Comparison of ENCODE assay signal across 18 cellular contexts in genomic region chr18:11750581-11751304, GRCh38.
A peak's percentile ranks its signal among the peaks of the same experiment; 100 is the strongest.
DNase-seq lines count a peak whose midpoint lies in the region; ATAC-seq and TF ChIP-seq lines count a peak whose summit lies in the region.
"Had no signal": no experiment of that assay in that cellular context is flagged by ENCODE, and none has a peak within 500 bp of the region (broad histone marks: within the 10 kb centered on the region; RNA-seq: fewer than 3 reads in every experiment).

No MANE protein-coding gene starts in this region.

- 0 out of 2 replicates have a peak, but pooled peaks cover 3% of the 10 kb centered on the region for H3F3A ChIP-seq in GM23338 (replicated peaks; ENCODE audit: low read depth)

- 91% methylated on average over 27 of the region's 32 CpGs for WGBS in hepatocyte (ENCODE audit: low lambda C conversion rate, missing lambda C conversion rate)

- H3K36me3 Mint-ChIP-seq in GM23338 (ENCODE audit: low read depth) (peaks cover 5% of the 10 kb centered on the region; the same call in 2 of the 3 replicates), neural crest cell (ENCODE audit: low read depth) (peaks cover 3% of the 10 kb centered on the region)
- no peaks in the 10 kb centered on the region for H3K36me3 Mint-ChIP-seq in activated T-helper 17 cell treated with anti-CD3 and anti-CD28 coated beads, Interleukin-2, amount 50 U/mL, for 72 hours (ENCODE audit: low read depth)

- H3K4me1 Mint-ChIP-seq in GM23338 = peaks cover 13% of the 10 kb centered on the region
- H3K4me1 Mint-ChIP-seq in activated T-helper 17 cell treated with anti-CD3 and anti-CD28 coated beads, Interleukin-2, amount 50 U/mL, for 72 hours = peaks cover 4% of the 10 kb centered on the region
- H3K4me1 Mint-ChIP-seq in neural crest cell = peaks cover 23% of the 10 kb centered on the region

- H3K4me1 ChIP-seq in GM23338 (ENCODE audit: insufficient read depth) (peaks cover 6% of the 10 kb centered on the region; the same call in 1 of the 2 replicates), hepatocyte (ENCODE audit: insufficient read depth) (no peaks in the 10 kb centered on the region)

- H3K36me3 ChIP-seq in GM23338 (ENCODE audit: insufficient read depth) (no peaks in the 10 kb centered on the region; the same call in 1 of the 2 replicates), hepatocyte (replicated peaks; ENCODE audit: insufficient read depth, low read depth) (no peaks in the 10 kb centered on the region)
- H3K36me3 ChIP-seq: right atrium auricular region, thoracic aorta had no signal

- no peaks in the 10 kb centered on the region for H3K9me3 ChIP-seq in hepatocyte (ENCODE audit: low read depth)
- H3K9me3 ChIP-seq: right atrium auricular region, thoracic aorta had no signal

- H4K20me1 ChIP-seq in GM23338 (replicated peaks; ENCODE audit: insufficient read depth) (no peaks in the 10 kb centered on the region), hepatocyte (ENCODE audit: insufficient read depth, poor library complexity, severe bottlenecking) (no peaks in the 10 kb centered on the region)

- TF ChIP-seq CTCF in GM23338 (conservative IDR thresholded peaks at IDR 0.05; ENCODE audit: low read depth in 2 of 2) = 0 out of 4 replicates have a peak, but pooled peaks of 1 of the 2 experiments have one; percentile 6
- no peak for TF ChIP-seq CTCF in hepatocyte (IDR thresholded peaks at IDR 0.05; ENCODE audit: poor library complexity)
- TF ChIP-seq CTCF in neural crest cell (conservative IDR thresholded peaks at IDR 0.05) = no peak
- TF ChIP-seq CTCF in GM10248 (IDR thresholded peaks at IDR 0.05; ENCODE audit: control extremely low read depth, extremely low read depth, low read depth, missing control alignments) = no peak

- H3K4me2 ChIP-seq in GM23338 (peak overlapping the region; percentile 88), hepatocyte (peak overlapping the region; percentile 83)

- peak overlapping the region; percentile 73 for H3K4me3 ChIP-seq in GM23338
- no peak overlapping the region for H3K4me3 ChIP-seq in hepatocyte

- H3K79me2 ChIP-seq in GM23338 (replicated peaks; ENCODE audit: insufficient read depth) (no peaks in the 10 kb centered on the region), hepatocyte (no peaks in the 10 kb centered on the region)

- CTCF ChIA-PET in GM10248 (lab: Yijun Ruan, JAX) = interaction anchor here (1.4 kb wide), 1 partner anchor 10 kb away, joined by 3 read pairs; no protein-coding TSS in a partner anchor

- H3K27ac Mint-ChIP-seq in GM23338 (no peak overlapping the region), neural crest cell (ENCODE audit: unreplicated experiment) (no peak overlapping the region)
- H3K27ac Mint-ChIP-seq in activated T-helper 17 cell treated with anti-CD3 and anti-CD28 coated beads, Interleukin-2, amount 50 U/mL, for 72 hours = no peak overlapping the region
- H3K27ac Mint-ChIP-seq: activated CD4-positive, alpha-beta T cell treated with anti-CD3 and anti-CD28 coated beads, Interleukin-2, amount 10 ng/mL, durations not matched to agents 24 days and 14 days had no signal

- peaks cover 42% of the 10 kb centered on the region for H3K27me3 ChIP-seq in GM23338 (ENCODE audit: insufficient read depth)
- H3K27me3 ChIP-seq in hepatocyte = peaks cover 42% of the 10 kb centered on the region

- H3K27me3 Mint-ChIP-seq in GM23338 (ENCODE audit: insufficient read depth, low read depth, poor library complexity) (peaks cover 34% of the 10 kb centered on the region), neural crest cell (ENCODE audit: low read depth) (peaks cover 48% of the 10 kb centered on the region)
- H3K27me3 Mint-ChIP-seq in activated T-helper 17 cell treated with anti-CD3 and anti-CD28 coated beads, Interleukin-2, amount 50 U/mL, for 72 hours = peaks cover 47% of the 10 kb centered on the region

- peaks cover 4% of the 10 kb centered on the region; the same call in 1 of the 3 replicates for H3K9me3 Mint-ChIP-seq in GM23338
- H3K9me3 Mint-ChIP-seq in activated T-helper 17 cell treated with anti-CD3 and anti-CD28 coated beads, Interleukin-2, amount 50 U/mL, for 72 hours = no peaks in the 10 kb centered on the region
- no peaks in the 10 kb centered on the region for H3K9me3 Mint-ChIP-seq in neural crest cell
- H3K9me3 Mint-ChIP-seq: activated CD4-positive, alpha-beta T cell treated with anti-CD3 and anti-CD28 coated beads, Interleukin-2, amount 10 ng/mL, durations not matched to agents 24 days and 14 days had no signal

- H3K27ac ChIP-seq in GM23338 (ENCODE audit: low read depth) = no peak overlapping the region
- H3K27ac ChIP-seq in hepatocyte = no peak overlapping the region
- H3K27ac ChIP-seq: right atrium auricular region, RWPE1, thoracic aorta had no signal

- ATAC-seq in GM23338 (no peak; the same call in 2 of the 3 replicates), HG03354 (IDR thresholded peaks at IDR 0.05; ENCODE audit: poor library complexity, severe bottlenecking, unreplicated experiment) (no peak), HG03097 (IDR thresholded peaks at IDR 0.05; ENCODE audit: low FRiP score, unreplicated experiment) (no peak)
- ATAC-seq in activated T-helper 17 cell treated with anti-CD3 and anti-CD28 coated beads, Interleukin-2, amount 50 U/mL, for 72 hours (replicated peaks) = no peak

- no peak for DNase-seq in GM23338 (ENCODE audit: low spot score)
- no peak for DNase-seq in hepatocyte (ENCODE audit: low spot score)
- no peak for DNase-seq in neural crest cell (ENCODE audit: low read depth, low spot score)
- DNase-seq in NCI-H128 (lab: John Stamatoyannopoulos, UW; ENCODE audit: unreplicated experiment) = no peak
- DNase-seq in GM10248 (ENCODE audit: extremely low spot score) = no peak
- DNase-seq: activated CD4-positive, alpha-beta T cell treated with anti-CD3 and anti-CD28 coated beads, Interleukin-2, amount 10 ng/mL, durations not matched to agents 24 days and 14 days; CD8-positive, alpha-beta memory T cell; DMS79; foreskin fibroblast; Karpas-422; left cardiac atrium; stimulated activated CD4-positive, alpha-beta T cell treated with anti-CD3 and anti-CD28 coated beads, Interleukin-12 subunit alpha, Interleukin-12 subunit beta, amount 100 ng/mL, for 4 hours had no signal

- H3K4me3 Mint-ChIP-seq in GM23338 (peak overlapping the region; percentile 72), neural crest cell (peak overlapping the region; percentile 81)
- H3K4me3 Mint-ChIP-seq in activated T-helper 17 cell treated with anti-CD3 and anti-CD28 coated beads, Interleukin-2, amount 50 U/mL, for 72 hours = peak overlapping the region; percentile 20

- POLR2A ChIA-PET in GM10248 (lab: Yijun Ruan, JAX) = no interaction called here

- H3K9me2 ChIP-seq in GM23338 (ENCODE audit: insufficient read depth) (no peaks in the 10 kb centered on the region), hepatocyte (replicated peaks; ENCODE audit: insufficient read depth) (no peaks in the 10 kb centered on the region)

- H2AFZ ChIP-seq in GM23338 (peak overlapping the region; percentile 99), hepatocyte (no peak overlapping the region)

TF ChIP-seq in GM23338, 12 proteins besides CTCF, POLR2A, EP300 and RAD21 (continues in another document):
- TF ChIP-seq CREB1 (CRISPR knock-in tag; IDR thresholded peaks at IDR 0.05; ENCODE audit: low read depth) (no peak), NANOG (IDR thresholded peaks at IDR 0.05; ENCODE audit: borderline replicate concordance) (no peak), EZH2phosphoT487 (IDR thresholded peaks at IDR 0.05; ENCODE audit: unreplicated experiment) (no peak), ZNF331 (CRISPR knock-in tag; IDR thresholded peaks at IDR 0.05; ENCODE audit: low read depth) (no peak), JUNB (IDR thresholded peaks at IDR 0.05; ENCODE audit: unreplicated experiment) (no peak), ETS1 (IDR thresholded peaks at IDR 0.05) (no peak)

Comparison
In these comparisons a context has a peak if more than half of its experiments do, and no peak if none do; other contexts are left out.
1. H3K4me3 Mint-ChIP-seq: peak in every context shown above with its lines; median percentile 81 in neural crest cell; 72 in GM23338; 20 in activated T-helper 17 cell treated with anti-CD3 and anti-CD28 coated beads, Interleukin-2, amount 50 U/mL, for 72 hours.